ENCODE assay signal across 8 cellular contexts in the genomic region with DNA sequence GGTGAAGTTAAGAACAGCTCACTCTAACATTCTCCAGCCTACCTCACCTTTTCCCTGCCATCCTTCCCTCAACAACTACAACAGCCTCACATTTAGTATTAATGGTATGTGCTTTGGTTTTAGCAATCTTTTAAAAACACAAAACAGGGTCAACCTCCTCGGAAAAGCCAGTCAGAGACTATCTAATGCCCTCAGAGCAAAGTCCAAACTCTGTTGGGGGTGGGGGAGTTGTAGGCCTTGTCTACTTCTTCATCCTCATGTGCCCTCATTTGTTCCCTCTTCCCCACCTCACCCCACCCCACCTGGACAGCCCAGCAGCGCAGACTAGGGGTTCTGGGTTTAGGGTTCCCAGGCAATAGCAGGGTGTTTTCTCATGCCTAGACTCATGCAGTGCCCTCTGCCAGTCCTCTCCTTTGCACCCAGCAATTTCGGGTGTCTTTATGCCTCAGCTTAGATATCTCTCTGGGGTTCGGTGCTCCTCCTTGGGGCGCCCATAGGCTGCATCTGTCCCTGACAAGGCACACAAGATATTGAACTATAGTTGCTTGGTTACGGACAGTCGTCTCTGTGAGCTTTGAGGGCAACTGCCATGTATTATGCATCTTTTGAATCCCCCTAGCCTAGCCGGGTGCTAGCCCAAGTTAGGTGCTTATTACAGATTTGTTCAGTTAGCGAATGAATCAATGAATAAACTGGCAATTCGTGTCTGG. TPM values are rescaled to one million over a fixed set of nuclear protein-coding genes. Genes with fewer than 3 reads are reported as not detected.
DNase-seq lines count a peak whose midpoint lies in the region; ATAC-seq, FAIRE-seq and TF ChIP-seq lines count a peak whose summit lies in the region.

No MANE protein-coding gene starts in this region.

- peak overlapping the region; percentile 82 to 93 (median 88) for H3K4me3 Mint-ChIP-seq in naive thymus-derived CD8-positive, alpha-beta T cell

- CTCF ChIA-PET in AG04450 (lab: Charles Lee), result interaction anchor here (1.2 kb wide), 1 partner anchor 84 kb away, joined by 3 read pairs; no protein-coding TSS in a partner anchor

- TF ChIP-seq CTCF in AG04450 (IDR thresholded peaks at IDR 0.05; ENCODE audit: low read depth, low read length), result no peak

- in situ Hi-C loops in ACHN (cut with HindIII; ENCODE audit: low pct_ligation_motif_present, low pct_unique_long_range_greater_than_20kb, low sequenced_read_pairs), result no loop called here

- no peak for FAIRE-seq in HTR-8/SVneo (lab: Jason Lieb, UNC)

- H3K36me3 Mint-ChIP-seq in naive thymus-derived CD8-positive, alpha-beta T cell, result peaks cover 4 to 13% (median 6%) of the 10 kb centered on the region in 3 donors

- peak overlapping the region; percentile 51 to 98 (median 91) for H3K27ac Mint-ChIP-seq in naive thymus-derived CD8-positive, alpha-beta T cell

- no peaks in the 10 kb centered on the region for H3K9me3 Mint-ChIP-seq in naive thymus-derived CD8-positive, alpha-beta T cell

- no peak overlapping the region for H3K27ac ChIP-seq in AG04450 (ENCODE audit: low read depth, low read length)
- H3K27ac ChIP-seq in cingulate gyrus (ENCODE audit: low read depth, low read length), result peak overlapping the region; percentile 58

- ATAC-seq in naive thymus-derived CD8-positive, alpha-beta T cell, result no peak
- no peak for ATAC-seq in HG03460 (IDR thresholded peaks at IDR 0.05; ENCODE audit: unreplicated experiment)

- no peaks in the 10 kb centered on the region for H3K9me3 ChIP-seq in AG04450 (ENCODE audit: control insufficient read depth, insufficient read depth, low read length)

- no peaks in the 10 kb centered on the region for H3K27me3 ChIP-seq in AG04450 (ENCODE audit: control insufficient read depth, insufficient read depth, low read length)

- POLR2A ChIA-PET in AG04450 (lab: Yijun Ruan, JAX), result no interaction called here
- POLR2A ChIA-PET in naive thymus-derived CD8-positive, alpha-beta T cell (lab: Charles Lee), result interaction anchor here (1.1 kb wide), 1 partner anchor 54 kb away, joined by 3 read pairs; no protein-coding TSS in a partner anchor

- H3K27me3 Mint-ChIP-seq in naive thymus-derived CD8-positive, alpha-beta T cell, result peaks cover 0 to 2% (median 0%) of the 10 kb centered on the region in 5 donors

- DNase-seq in AG04450 (ENCODE audit: low read depth, low spot score) (no peak), ACHN (no peak), NCI-H2171 treated with DMSO at 0.1 percent for 48 hours (lab: John Stamatoyannopoulos, UW) (no peak), HTR-8/SVneo (ENCODE audit: insufficient read length, low spot score) (no peak)
- no peak for DNase-seq in Jurkat, Clone E6-1 (ENCODE audit: low read depth, low spot score)
- DNase-seq in naive thymus-derived CD8-positive, alpha-beta T cell, result no peak

- peak overlapping the region; percentile 29; the same call in 1 of the 2 replicates for H3K4me3 ChIP-seq in AG04450 (ENCODE audit: low read depth, low read length)
- H3K4me3 ChIP-seq in Jurkat, Clone E6-1 (ENCODE audit: low read length), result peak overlapping the region; percentile 27

- peaks cover 19 to 45% (median 43%) of the 10 kb centered on the region in 4 donors for H3K4me1 Mint-ChIP-seq in naive thymus-derived CD8-positive, alpha-beta T cell

RNA-seq across cellular contexts. Expression of gene TCOF1, which starts 0.8 kb away (rescaled TPM):
- 6.5 and 9.8 TPM in 2 replicates for polyA plus RNA-seq in AG04450 (2011; rRNA removed)
- 12.1 and 12.5 TPM in 2 replicates for polyA minus RNA-seq in AG04450 (2011; rRNA and poly(A)+ RNA removed)
- 94.9 TPM for polyA plus RNA-seq in Jurkat, Clone E6-1 (2012; ENCODE audit: insufficient read depth, insufficient read length)
- 10 to 100 TPM; 61.5 to 64.6 TPM for total RNA-seq in naive thymus-derived CD8-positive, alpha-beta T cell
- 10 to 100 TPM in 1 of 3 donors, 1 to 10 TPM in 2; 1.8 to 24.7 (median 3.3) TPM for polyA plus RNA-seq in naive thymus-derived CD8-positive, alpha-beta T cell

RNA-seq across cellular contexts. Expression of gene ARSI, which starts 54.0 kb away (rescaled TPM):
- polyA plus RNA-seq in AG04450 (2011; rRNA removed), result 11.3 and 15.8 TPM in 2 replicates
- polyA minus RNA-seq in AG04450 (2011; rRNA and poly(A)+ RNA removed), result 13.7 and 21.4 TPM in 2 replicates
- polyA plus RNA-seq in Jurkat, Clone E6-1 (2012; ENCODE audit: insufficient read depth, insufficient read length), result not detected
- not detected for total RNA-seq in naive thymus-derived CD8-positive, alpha-beta T cell
- polyA plus RNA-seq in naive thymus-derived CD8-positive, alpha-beta T cell, result not detected

RNA-seq across cellular contexts. Expression of gene CD74, which starts 56.0 kb away (rescaled TPM):
- polyA plus RNA-seq in AG04450 (2011; rRNA removed), result 2.9 and 4.9 TPM in 2 replicates
- 0.91 and 1.1 TPM in 2 replicates for polyA minus RNA-seq in AG04450 (2011; rRNA and poly(A)+ RNA removed)
- polyA plus RNA-seq in Jurkat, Clone E6-1 (2012; ENCODE audit: insufficient read depth, insufficient read length), result not detected
- 100 to 1,000 TPM; 288 to 293 TPM for total RNA-seq in naive thymus-derived CD8-positive, alpha-beta T cell
- 100 to 1,000 TPM; 310 to 415 (median 407) TPM for polyA plus RNA-seq in naive thymus-derived CD8-positive, alpha-beta T cell

Comparison
In these comparisons a context has a peak if more than half of its experiments do, and no peak if none do; other contexts are left out.
1. RNA of gene ARSI, which starts 54.0 kb away (polyA plus RNA-seq): 11.3 to 15.8 TPM in AG04450; not detected in naive thymus-derived CD8-positive, alpha-beta T cell; every median in the first group is over 10 times any median in the second.
2. RNA of gene CD74, which starts 56.0 kb away (polyA plus RNA-seq): 310 to 415 TPM in naive thymus-derived CD8-positive, alpha-beta T cell; 2.9 to 4.9 TPM in AG04450; every median in the first group is over 10 times any median in the second.